9 cellular contexts compared by ENCODE assay signal in genomic region chr18:3060667-3061580, GRCh38. TPM values are rescaled to one million over a fixed set of nuclear protein-coding genes. Genes with fewer than 3 reads are reported as not detected.
DNase-seq lines count a peak whose midpoint lies in the region; ATAC-seq and TF ChIP-seq lines count a peak whose summit lies in the region.
"Had no signal": no experiment of that assay in that cellular context is flagged by ENCODE, and none has a peak within 500 bp of the region (broad histone marks: within the 10 kb centered on the region; RNA-seq: fewer than 3 reads in every experiment).

No MANE protein-coding gene starts in this region.

- peaks cover 71% of the 10 kb centered on the region for H3K4me1 Mint-ChIP-seq in activated T-cell treated with anti-CD3 and anti-CD28 coated beads, Interleukin-2, amount 50 U/mL, for 4 hours (ENCODE audit: low read depth)

- no peaks in the 10 kb centered on the region for H3K36me3 Mint-ChIP-seq in activated T-cell treated with anti-CD3 and anti-CD28 coated beads, Interleukin-2, amount 50 U/mL, for 4 hours (ENCODE audit: insufficient read depth)

- TF ChIP-seq POLR2A in vagina (IDR thresholded peaks at IDR 0.05), result no peak

- no peaks in the 10 kb centered on the region for H3K27me3 ChIP-seq in vagina

- ATAC-seq in left cardiac atrium, result peak in 1 of 2 donors; percentile 17
- peak; percentile 69 to 74 for ATAC-seq in activated T-cell treated with anti-CD3 and anti-CD28 coated beads, Interleukin-2, amount 50 U/mL, for 4 hours
- peak; percentile 29 for ATAC-seq in mucosa of descending colon
- no peak for ATAC-seq in GM21367 (IDR thresholded peaks at IDR 0.05; ENCODE audit: unreplicated experiment)
- no peak for ATAC-seq in esophagus mucosa

- peak overlapping the region; percentile 54 for H3K27ac ChIP-seq in vagina

- H3K4me3 ChIP-seq in mucosa of descending colon (no peak overlapping the region), vagina (no peak overlapping the region)

- intact Hi-C loops in left cardiac atrium (cut with DNase I), result loop anchor here (5.0 to 10.0 kb wide), 3 partner anchors 44 to 184 kb away; partner anchors contain the start of gene MYL12A (in 1 of the 2)
- intact Hi-C loops in cardiac septum (cut with DNase I), result loop anchor here (5.0 kb wide), 1 partner anchor 49 kb away; the partner anchor contains the start of gene LPIN2
- intact Hi-C loops in mucosa of descending colon (cut with DNase I, micrococcal nuclease), result loop anchor here (10.0 kb wide), 2 partner anchors 126 to 136 kb away; no protein-coding TSS in a partner anchor
- intact Hi-C loops in vagina (cut with DNase I), result loop anchor here (5.0 to 10.0 kb wide), 2 partner anchors 46 to 129 kb away; partner anchors contain the start of gene LPIN2

- H3K36me3 ChIP-seq in mucosa of descending colon (ENCODE audit: low read depth) (no peaks in the 10 kb centered on the region), vagina (no peaks in the 10 kb centered on the region)

- no peaks in the 10 kb centered on the region for H3K9me3 Mint-ChIP-seq in activated T-cell treated with anti-CD3 and anti-CD28 coated beads, Interleukin-2, amount 50 U/mL, for 4 hours

- DNase-seq in left cardiac atrium (peak; percentile 50), cardiac septum (ENCODE audit: low spot score) (no peak), mucosa of descending colon (no peak), vagina (ENCODE audit: extremely low spot score in 2 of 2) (no peak), GM19240 (ENCODE audit: insufficient read length, low spot score) (no peak)
- DNase-seq in activated T-cell treated with anti-CD3 and anti-CD28 coated beads, Interleukin-2, amount 50 U/mL, for 4 hours, result peak; percentile 20
- DNase-seq: AML-193 had no signal

- H3K4me3 Mint-ChIP-seq in activated T-cell treated with anti-CD3 and anti-CD28 coated beads, Interleukin-2, amount 50 U/mL, for 4 hours, result peak overlapping the region; percentile 70

- no peaks in the 10 kb centered on the region for H3K27me3 Mint-ChIP-seq in activated T-cell treated with anti-CD3 and anti-CD28 coated beads, Interleukin-2, amount 50 U/mL, for 4 hours (ENCODE audit: low read depth)

- H3K4me1 ChIP-seq in mucosa of descending colon (ENCODE audit: low read depth) (no peaks in the 10 kb centered on the region), vagina (no peaks in the 10 kb centered on the region)

- TF ChIP-seq CTCF in mucosa of descending colon (IDR thresholded peaks at IDR 0.05) (no peak), vagina (IDR thresholded peaks at IDR 0.05) (no peak)

- H3K9me3 ChIP-seq in mucosa of descending colon (no peaks in the 10 kb centered on the region), vagina (no peaks in the 10 kb centered on the region)

RNA-seq across cellular contexts. Expression of gene LPIN2, which starts 48.0 kb away (rescaled TPM):
- 10 to 100 TPM; 15.2 to 16.4 TPM for total RNA-seq in left cardiac atrium
- total RNA-seq in cardiac septum, result 9.3 TPM
- 10 to 100 TPM; 55.5 to 66.6 (median 60.6) TPM for total RNA-seq in activated T-cell treated with anti-CD3 and anti-CD28 coated beads, Interleukin-2, amount 50 U/mL, for 4 hours
- total RNA-seq in mucosa of descending colon, result 10 to 100 TPM; 52.9 to 60.8 (median 59.2) TPM
- total RNA-seq in vagina, result 19.4 TPM
- 6.9 TPM for total RNA-seq in esophagus mucosa

Comparison
In these comparisons a context has a peak if more than half of its experiments do, and no peak if none do; other contexts are left out.
1. DNase-seq: peak in left cardiac atrium (single experiment) and activated T-cell treated with anti-CD3 and anti-CD28 coated beads, Interleukin-2, amount 50 U/mL, for 4 hours (single experiment); none in cardiac septum (single experiment), mucosa of descending colon (0 of 3), vagina (0 of 2) and GM19240 (single experiment).
2. ATAC-seq: peak in activated T-cell treated with anti-CD3 and anti-CD28 coated beads, Interleukin-2, amount 50 U/mL, for 4 hours (2 of 2) and mucosa of descending colon (single experiment); none in GM21367 (single experiment) and esophagus mucosa (single experiment).